ENCODE assay signal across 11 cellular contexts in the genomic region with DNA sequence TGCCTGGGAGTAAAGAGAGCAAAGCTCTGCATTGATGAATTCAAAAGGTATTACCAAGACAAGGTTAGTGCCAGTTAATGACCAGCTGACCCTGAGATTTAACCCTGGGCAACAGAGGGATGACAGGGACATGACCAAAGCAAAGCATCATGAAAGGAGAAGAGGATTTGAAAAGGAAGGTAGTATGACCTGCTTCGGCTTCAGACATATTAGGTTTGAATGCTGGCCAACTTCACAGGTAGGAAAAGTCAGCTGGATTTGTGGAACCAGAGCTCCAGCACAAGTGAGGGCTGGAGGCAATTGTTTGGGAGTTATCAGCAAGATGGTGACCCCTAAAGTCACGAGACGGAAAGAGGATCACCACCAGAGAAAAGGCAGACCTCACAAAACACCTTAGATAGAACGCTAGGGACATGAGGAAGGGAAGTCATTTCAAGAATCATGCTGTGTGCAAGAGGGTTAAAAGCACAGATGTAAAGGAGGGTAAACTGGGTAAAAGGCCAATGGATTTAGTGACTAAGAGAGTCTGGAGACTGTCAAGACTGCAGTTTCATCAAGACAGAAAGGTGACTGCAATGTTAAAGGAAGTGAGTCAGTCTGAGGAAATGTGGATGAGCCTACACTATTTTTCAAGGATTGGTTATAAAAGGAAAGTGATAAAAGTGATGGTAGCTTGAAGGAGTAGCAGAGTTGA. TPM values are rescaled to one million over a fixed set of nuclear protein-coding genes. Genes with fewer than 3 reads are reported as not detected.
DNase-seq lines count a peak whose midpoint lies in the region; ATAC-seq and TF ChIP-seq lines count a peak whose summit lies in the region.
"Had no signal": no experiment of that assay in that cellular context is flagged by ENCODE, and none has a peak within 500 bp of the region (broad histone marks: within the 10 kb centered on the region; RNA-seq: fewer than 3 reads in every experiment).

No MANE protein-coding gene starts in this region.

- H3K36me3 ChIP-seq in GM23338 (ENCODE audit: insufficient read depth), result no peaks in the 10 kb centered on the region

- no peak overlapping the region for H3K4me3 Mint-ChIP-seq in GM23338
- H3K4me3 Mint-ChIP-seq: central memory CD8-positive, alpha-beta T cell had no signal

- H3K36me3 Mint-ChIP-seq in GM23338 (ENCODE audit: low read depth), result no peaks in the 10 kb centered on the region

- H3K9me3 Mint-ChIP-seq in GM23338, result no peaks in the 10 kb centered on the region
- H3K9me3 Mint-ChIP-seq: central memory CD8-positive, alpha-beta T cell had no signal

- ATAC-seq in activated CD4-positive, CD25-positive, alpha-beta regulatory T cell treated with anti-CD3 and anti-CD28 coated beads, Interleukin-2, amount 50 U/mL, for 24 hours, result peak; percentile 64 to 68
- peak; percentile 83 for ATAC-seq in stimulated activated naive CD8-positive, alpha-beta T cell treated with anti-CD3 and anti-CD28 coated beads, Interleukin-15, Interleukin-2, amounts not matched to agents 100 U/mL and 50 U/mL, for 24 hours
- ATAC-seq in GM23338, result no peak

- no peak for DNase-seq in activated CD4-positive, CD25-positive, alpha-beta regulatory T cell treated with anti-CD3 and anti-CD28 coated beads, Interleukin-2, amount 50 U/mL, for 72 hours
- DNase-seq in HT1080 (ENCODE audit: low read depth) (peak; percentile 98), epithelial cell of prostate (ENCODE audit: low read depth, low spot score) (peak; percentile 90), NCI-H526 (lab: John Stamatoyannopoulos, UW) (no peak), GM23338 (ENCODE audit: low spot score) (no peak), COR-L47 (lab: John Stamatoyannopoulos, UW) (no peak)
- DNase-seq in stimulated activated naive CD8-positive, alpha-beta T cell treated with anti-CD3 and anti-CD28 coated beads, Interleukin-15, Interleukin-2, amounts not matched to agents 100 U/mL and 50 U/mL, for 24 hours, result no peak
- DNase-seq: NCI-H524 treated with DMSO at 0.1 percent for 48 hours had no signal

- H3K27ac Mint-ChIP-seq in GM23338, result no peak overlapping the region

- no peaks in the 10 kb centered on the region for H3F3A ChIP-seq in GM23338 (replicated peaks; ENCODE audit: low read depth)

- peaks cover 11% of the 10 kb centered on the region; the same call in 1 of the 2 replicates for H3K4me1 ChIP-seq in GM23338 (ENCODE audit: insufficient read depth)

- no peak overlapping the region for H2AFZ ChIP-seq in GM23338

- H3K4me1 Mint-ChIP-seq in GM23338, result peaks cover 5% of the 10 kb centered on the region; the same call in 2 of the 3 replicates
- H3K4me1 Mint-ChIP-seq: central memory CD8-positive, alpha-beta T cell had no signal

- peak overlapping the region; percentile 96 for H3K27ac ChIP-seq in epithelial cell of prostate
- H3K27ac ChIP-seq in GM23338 (ENCODE audit: low read depth), result no peak overlapping the region
- H3K27ac ChIP-seq: BLaER1 had no signal

- no peak overlapping the region for H3K4me2 ChIP-seq in GM23338
- H3K4me2 ChIP-seq: BLaER1 had no signal

- no peaks in the 10 kb centered on the region for H3K27me3 ChIP-seq in GM23338 (ENCODE audit: insufficient read depth)
- H3K27me3 ChIP-seq: BLaER1 had no signal

- no peaks in the 10 kb centered on the region for H3K9me2 ChIP-seq in GM23338 (ENCODE audit: insufficient read depth)

- H3K4me3 ChIP-seq in GM23338, result no peak overlapping the region
- H3K4me3 ChIP-seq: BLaER1 had no signal

- H3K27me3 Mint-ChIP-seq in GM23338 (ENCODE audit: insufficient read depth, low read depth, poor library complexity), result no peaks in the 10 kb centered on the region
- H3K27me3 Mint-ChIP-seq: central memory CD8-positive, alpha-beta T cell had no signal

- TF ChIP-seq CTCF in GM23338 (conservative IDR thresholded peaks at IDR 0.05; ENCODE audit: low read depth in 2 of 2), result no peak

- H4K20me1 ChIP-seq in GM23338 (replicated peaks; ENCODE audit: insufficient read depth), result no peaks in the 10 kb centered on the region; the same call in 1 of the 2 replicates
- H4K20me1 ChIP-seq: BLaER1 had no signal

- peaks cover 37% of the 10 kb centered on the region for H3K79me2 ChIP-seq in GM23338 (replicated peaks; ENCODE audit: insufficient read depth)

TF ChIP-seq in GM23338, 12 proteins besides CTCF, POLR2A, EP300 and RAD21 (continues in another document):
- TF ChIP-seq JUNB (IDR thresholded peaks at IDR 0.05; ENCODE audit: unreplicated experiment), result no peak
- TF ChIP-seq CREB1 (CRISPR knock-in tag; IDR thresholded peaks at IDR 0.05; ENCODE audit: low read depth), result no peak
- no peak for TF ChIP-seq NANOG (IDR thresholded peaks at IDR 0.05; ENCODE audit: borderline replicate concordance)
- no peak for TF ChIP-seq EZH2 (IDR thresholded peaks at IDR 0.05; ENCODE audit: low read depth, unreplicated experiment)
- TF ChIP-seq ETS1 (IDR thresholded peaks at IDR 0.05), result no peak
- TF ChIP-seq STAT1 (IDR thresholded peaks at IDR 0.05; ENCODE audit: unreplicated experiment), result no peak
- TF ChIP-seq ZNF462 (CRISPR knock-in tag; IDR thresholded peaks at IDR 0.05), result no peak
- no peak for TF ChIP-seq POLR2AphosphoS5 (IDR thresholded peaks at IDR 0.05; ENCODE audit: low read depth)

RNA-seq across cellular contexts. Expression of gene SH3RF1, which starts 45.6 kb away (rescaled TPM):
- total RNA-seq in HT1080 (2014; rRNA removed; shearing (Covaris generic)), result 9.0 and 12.0 TPM in 2 replicates
- 15.4 and 16.7 TPM in 2 replicates for polyA plus RNA-seq in HT1080 (2015; cell fraction: cytosol; rRNA removed)
- 9.2 and 12.8 TPM in 2 replicates for polyA plus RNA-seq in HT1080 (2015; cell fraction: nucleus; rRNA removed)
- 12.4 and 22.9 TPM in 2 replicates for total RNA-seq in GM23338 (2014; rRNA removed; shearing (Covaris generic))
- 6.2 and 7.8 TPM in 2 replicates for polyA plus RNA-seq in GM23338 (2016; fragmentation: Nextera tagmentation; extraction: Ambion mirVana)

Comparison
In these comparisons a context has a peak if more than half of its experiments do, and no peak if none do; other contexts are left out.
1. DNase-seq: peak in HT1080 (single experiment) and epithelial cell of prostate (single experiment); none in activated CD4-positive, CD25-positive, alpha-beta regulatory T cell treated with anti-CD3 and anti-CD28 coated beads, Interleukin-2, amount 50 U/mL, for 72 hours (single experiment), stimulated activated naive CD8-positive, alpha-beta T cell treated with anti-CD3 and anti-CD28 coated beads, Interleukin-15, Interleukin-2, amounts not matched to agents 100 U/mL and 50 U/mL, for 24 hours (single experiment), NCI-H526 (0 of 2), GM23338 (single experiment) and COR-L47 (single experiment).